In genomic region chr20:15849131-15849685, GRCh38 we compare ENCODE assay signal across 18 cellular contexts.
"Had no signal": no experiment of that assay in that cellular context is flagged by ENCODE, and none has a peak within 500 bp of the region (broad histone marks: within the 10 kb centered on the region; RNA-seq: fewer than 3 reads in every experiment).

No MANE protein-coding gene starts in this region.

- H3K36me3 Mint-ChIP-seq: naive thymus-derived CD4-positive, alpha-beta T cell; stimulated activated effector memory CD8-positive, alpha-beta T cell treated with anti-CD3 and anti-CD28 coated beads, Interleukin-12 subunit alpha, Interleukin-12 subunit beta, amount 100 ng/mL, for 72 hours had no signal

- H3K27me3 Mint-ChIP-seq: naive thymus-derived CD4-positive, alpha-beta T cell; stimulated activated naive CD8-positive, alpha-beta T cell treated with anti-CD3 and anti-CD28 coated beads, Interleukin-15, Interleukin-2, amounts not matched to agents 100 ng/mL and 50 ng/mL, for 24 hours had no signal

- H3K4me3 Mint-ChIP-seq: naive thymus-derived CD4-positive, alpha-beta T cell; nephron progenitor cell; stimulated activated effector memory CD8-positive, alpha-beta T cell treated with anti-CD3 and anti-CD28 coated beads, Interleukin-12 subunit alpha, Interleukin-12 subunit beta, amount 100 ng/mL, for 72 hours; stimulated activated naive CD8-positive, alpha-beta T cell treated with anti-CD3 and anti-CD28 coated beads, Interleukin-15, Interleukin-2, amounts not matched to agents 100 ng/mL and 50 ng/mL, for 24 hours had no signal

- H3K27ac Mint-ChIP-seq: naive thymus-derived CD4-positive, alpha-beta T cell; nephron progenitor cell; stimulated activated effector memory CD8-positive, alpha-beta T cell treated with anti-CD3 and anti-CD28 coated beads, Interleukin-12 subunit alpha, Interleukin-12 subunit beta, amount 100 ng/mL, for 72 hours; stimulated activated naive CD8-positive, alpha-beta T cell treated with anti-CD3 and anti-CD28 coated beads, Interleukin-15, Interleukin-2, amounts not matched to agents 100 ng/mL and 50 ng/mL, for 24 hours had no signal

- H3K36me3 ChIP-seq: colonic mucosa, esophagus squamous epithelium, gastroesophageal sphincter, neutrophil, thoracic aorta, transverse colon had no signal

- H3K4me3 ChIP-seq: colonic mucosa, esophagus squamous epithelium, gastroesophageal sphincter, hepatocyte, smooth muscle cell, thoracic aorta, transverse colon had no signal

- H3K4me1 Mint-ChIP-seq: stimulated activated effector memory CD8-positive, alpha-beta T cell treated with anti-CD3 and anti-CD28 coated beads, Interleukin-12 subunit alpha, Interleukin-12 subunit beta, amount 100 ng/mL, for 72 hours had no signal

- H3K27me3 ChIP-seq: colonic mucosa, esophagus squamous epithelium, gastroesophageal sphincter, hepatocyte, neutrophil, transverse colon had no signal

- DNase-seq: colonic mucosa; dermis blood vessel endothelial cell; esophagus squamous epithelium; foreskin fibroblast; kidney glomerular epithelial cell; naive thymus-derived CD4-positive, alpha-beta T cell; nephron progenitor cell; stimulated activated CD4-positive, alpha-beta T cell treated with anti-CD3 and anti-CD28 coated beads, Interleukin-4, amount 100 ng/mL, for 1 hour; stimulated activated CD8-positive, alpha-beta memory T cell treated with anti-CD3 and anti-CD28 coated beads, Interleukin-4, amount 100 ng/mL, for 48 hours; transverse colon had no signal

- H3K9me3 ChIP-seq: colonic mucosa, esophagus squamous epithelium, gastroesophageal sphincter, neutrophil, thoracic aorta, transverse colon had no signal

- ATAC-seq: gastroesophageal sphincter; naive thymus-derived CD4-positive, alpha-beta T cell; right cardiac atrium; stimulated activated effector memory CD8-positive, alpha-beta T cell treated with anti-CD3 and anti-CD28 coated beads, Interleukin-12 subunit alpha, Interleukin-12 subunit beta, amount 100 ng/mL, for 72 hours had no signal

- H3K4me1 ChIP-seq: colonic mucosa, esophagus squamous epithelium, gastroesophageal sphincter, transverse colon had no signal

- H3K27ac ChIP-seq: colonic mucosa, esophagus squamous epithelium, gastroesophageal sphincter, hepatocyte, neutrophil, thoracic aorta, transverse colon had no signal
